In genomic region chr7:101245147-101245668, GRCh38 we compare ENCODE assay signal across 9 cellular contexts. TPM values are rescaled to one million over a fixed set of nuclear protein-coding genes. Genes with fewer than 3 reads are reported as not detected.
DNase-seq lines count a peak whose midpoint lies in the region; ATAC-seq and TF ChIP-seq lines count a peak whose summit lies in the region.
"Had no signal": no experiment of that assay in that cellular context is flagged by ENCODE, and none has a peak within 500 bp of the region (broad histone marks: within the 10 kb centered on the region; RNA-seq: fewer than 3 reads in every experiment).

No MANE protein-coding gene starts in this region.

- H3K4me3 ChIP-seq in GM12875 (ENCODE audit: low read depth, low read length), result peak overlapping the region; percentile 64
- H3K4me3 ChIP-seq in Panc1 (ENCODE audit: low read depth in 2 of 2, low read length in 2 of 2), result peak overlapping the region; percentile 92 to 100
- H3K4me3 ChIP-seq in psoas muscle, result peak overlapping the region; percentile 93

- POLR2A ChIA-PET in Panc1 (lab: Charles Lee), result no interaction called here

- TF ChIP-seq POLR2A in erythroblast (IDR thresholded peaks at IDR 0.05; ENCODE audit: low read length), result peak; percentile 22

- intact Hi-C loops in Panc1 (cut with micrococcal nuclease; ENCODE audit: unreplicated experiment), result no loop called here
- intact Hi-C loops in psoas muscle (cut with DNase I), result loop anchor here (2.0 to 10.0 kb wide), 2 partner anchors 26 to 360 kb away; partner anchors contain the start of genes UFSP1 (in 1 of the 2) and ZNHIT1 (in 1 of the 2)

- H3K27me3 ChIP-seq in Panc1 (ENCODE audit: control insufficient read depth, insufficient read depth, low read length) (no peaks in the 10 kb centered on the region), psoas muscle (ENCODE audit: insufficient read depth in 3 of 3, low read length in 2 of 3) (no peaks in the 10 kb centered on the region)

- WGBS in psoas muscle, 3 donors, result 26 to 29% (median 29%) methylated on average over 31 to 32 of the region's 32 CpGs

- peaks cover 13% of the 10 kb centered on the region for H3K4me1 ChIP-seq in Panc1 (ENCODE audit: control insufficient read depth, insufficient read depth, low read length)
- peaks cover 44% of the 10 kb centered on the region for H3K4me1 ChIP-seq in psoas muscle

- DNase-seq in Panc1 (ENCODE audit: low read depth, low spot score), result no peak
- DNase-seq in erythroblast (lab: John Stamatoyannopoulos, UW), result no peak
- DNase-seq in psoas muscle, result no peak
- no peak for DNase-seq in activated CD8-positive, alpha-beta memory T cell treated with anti-CD3 and anti-CD28 coated beads, Interleukin-2, amount 50 U/mL, for 48 hours
- DNase-seq in omental fat pad (ENCODE audit: low spot score), result no peak
- no peak for DNase-seq in mesenteric fat pad (ENCODE audit: low spot score)
- DNase-seq in superior temporal gyrus (ENCODE audit: extremely low spot score), result no peak

- TF ChIP-seq CTCF in GM12875 (IDR thresholded peaks at IDR 0.05; ENCODE audit: borderline replicate concordance, insufficient read depth, low read depth, low read length) (no peak), Panc1 (IDR thresholded peaks at IDR 0.05) (no peak), psoas muscle (IDR thresholded peaks at IDR 0.05) (no peak), omental fat pad (IDR thresholded peaks at IDR 0.05) (no peak)

- no TSS peak for BruUV-seq in Panc1 (replicated peaks; lab: Mats Ljungman, UMichigan)

- ATAC-seq in Panc1, result no peak
- ATAC-seq in psoas muscle, result no peak
- ATAC-seq in omental fat pad (ENCODE audit: low FRiP score), result no peak

- CTCF ChIA-PET in Panc1 (lab: Charles Lee), result interaction anchor here (0.5 to 1.6 kb wide), 2 partner anchors 27 to 33 kb away, joined by 5 to 8 read pairs; partner anchors contain the start of gene ZNHIT1

- H3K9me3 ChIP-seq in Panc1 (ENCODE audit: control insufficient read depth, insufficient read depth, low read depth, low read length) (no peaks in the 10 kb centered on the region), psoas muscle (no peaks in the 10 kb centered on the region)

- peak overlapping the region; percentile 97 for H3K27ac ChIP-seq in Panc1 (ENCODE audit: low read length)
- peak overlapping the region; percentile 99 for H3K27ac ChIP-seq in psoas muscle

- in situ Hi-C loops in Panc1 (cut with HindIII; ENCODE audit: low pct_unique_long_range_greater_than_20kb, low sequenced_read_pairs), result no loop called here

- H3K36me3 ChIP-seq in Panc1 (ENCODE audit: control insufficient read depth, insufficient read depth, low read length) (no peaks in the 10 kb centered on the region; the same call in 1 of the 2 replicates), psoas muscle (ENCODE audit: insufficient read depth in 1 of 2, low read depth in 1 of 2) (peaks cover 3 to 29% of the 10 kb centered on the region in 2 donors)

RNA-seq across cellular contexts. Expression of gene FIS1, which starts 0.3 kb away (rescaled TPM):
- total RNA-seq in Panc1 (2021; ENCODE audit: unreplicated experiment) (110 TPM), psoas muscle (100 to 1,000 TPM; 239 to 368 (median 261) TPM), omental fat pad (100 to 1,000 TPM; 243 to 384 (median 344) TPM), mesenteric fat pad (219 TPM)
- 208 TPM for polyA plus RNA-seq in Panc1 (2012; ENCODE audit: insufficient read length)
- 100 to 1,000 TPM; 263 to 341 (median 312) TPM for polyA plus RNA-seq in psoas muscle

RNA-seq across cellular contexts. Expression of gene CLDN15, which starts 7.6 kb away (rescaled TPM):
- total RNA-seq in Panc1 (2021; ENCODE audit: unreplicated experiment) (8.0 TPM), psoas muscle (1 to 10 TPM; 1.0 to 2.1 (median 1.5) TPM), omental fat pad (100 to 1,000 TPM in 1 of 4 donors, 10 to 100 TPM in 3; 43.3 to 280 (median 60.5) TPM), mesenteric fat pad (13.3 TPM)
- 5.3 TPM for polyA plus RNA-seq in Panc1 (2012; ENCODE audit: insufficient read length)
- polyA plus RNA-seq in psoas muscle, result 1 to 10 TPM in 2 of 3 donors, under 1 TPM in 1; 0.52 to 2.2 (median 1.9) TPM

RNA-seq across cellular contexts. Expression of gene ZNHIT1, which starts 27.2 kb away (rescaled TPM):
- total RNA-seq in Panc1 (2021; ENCODE audit: unreplicated experiment) (69.7 TPM), psoas muscle (10 to 100 TPM; 40.8 to 58.1 (median 48.1) TPM), omental fat pad (100 to 1,000 TPM in 1 of 4 donors, 10 to 100 TPM in 3; 54.6 to 113 (median 77.1) TPM), mesenteric fat pad (74.8 TPM)
- 75.9 TPM for polyA plus RNA-seq in Panc1 (2012; ENCODE audit: insufficient read length)
- polyA plus RNA-seq in psoas muscle, result 10 to 100 TPM; 65.0 to 89.5 (median 67.6) TPM

RNA-seq across cellular contexts. Expression of gene PLOD3, which starts 27.8 kb away (rescaled TPM):
- total RNA-seq in Panc1 (2021; ENCODE audit: unreplicated experiment), result 93.0 TPM
- 122 TPM for polyA plus RNA-seq in Panc1 (2012; ENCODE audit: insufficient read length)
- 10 to 100 TPM; 18.5 to 25.4 (median 20.4) TPM for total RNA-seq in psoas muscle
- 10 to 100 TPM; 12.9 to 45.4 (median 15.2) TPM for polyA plus RNA-seq in psoas muscle
- 10 to 100 TPM; 41.1 to 68.5 (median 51.6) TPM for total RNA-seq in omental fat pad
- 74.3 TPM for total RNA-seq in mesenteric fat pad

RNA-seq across cellular contexts. Expression of gene MOGAT3, which starts 44.4 kb away (rescaled TPM):
- total RNA-seq in Panc1 (2021; ENCODE audit: unreplicated experiment) (0.23 TPM), psoas muscle (not detected), omental fat pad (not detected), mesenteric fat pad (not detected)
- polyA plus RNA-seq in Panc1 (2012; ENCODE audit: insufficient read length), result 0.11 TPM
- not detected for polyA plus RNA-seq in psoas muscle
- total RNA-seq: SK-MEL-5 had no signal
